Comparison of ENCODE assay signal across 14 cellular contexts in the genomic region with DNA sequence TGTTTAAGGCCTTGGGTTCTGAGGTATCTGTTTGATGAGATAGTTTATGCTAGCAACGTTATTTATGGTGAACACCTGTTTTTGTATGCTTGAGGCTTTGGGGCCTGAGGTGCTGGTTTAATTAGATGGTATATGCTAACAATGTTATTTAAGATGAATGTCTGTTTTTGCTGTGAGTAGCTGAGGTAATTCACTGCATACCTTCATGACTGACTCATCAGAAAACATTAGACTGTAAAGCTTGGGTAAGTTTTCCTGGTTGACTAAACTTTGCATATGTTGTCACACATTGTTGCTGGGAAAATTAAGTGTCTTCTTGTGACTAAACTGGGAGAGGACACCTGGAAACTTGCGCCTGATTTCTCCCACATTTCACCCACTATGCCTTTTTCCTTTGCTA.
DNase-seq lines count a peak whose midpoint lies in the region; ATAC-seq and TF ChIP-seq lines count a peak whose summit lies in the region.
"Had no signal": no experiment of that assay in that cellular context is flagged by ENCODE, and none has a peak within 500 bp of the region (broad histone marks: within the 10 kb centered on the region; RNA-seq: fewer than 3 reads in every experiment).

No MANE protein-coding gene starts in this region.

- H3K9me3 ChIP-seq in RWPE2 (ENCODE audit: severe bottlenecking), result no peaks in the 10 kb centered on the region
- H3K9me3 ChIP-seq: upper lobe of right lung had no signal

- CTCF ChIA-PET in WTC11 (lab: Charles Lee), result no interaction called here

- peaks cover 15% of the 10 kb centered on the region for H3K4me1 Mint-ChIP-seq in WTC11
- H3K4me1 Mint-ChIP-seq: memory B cell; stimulated activated memory B cell treated with anti-CD40 and anti-IgM and Interleukin-4, amounts not matched to agents 10 μg/mL and 1 μg/mL and 100 μg/mL, for 72 hours had no signal

- POLR2A ChIA-PET in WTC11 (lab: Charles Lee), result no interaction called here

- H3K4me3 Mint-ChIP-seq in WTC11, result no peak overlapping the region
- H3K4me3 Mint-ChIP-seq: memory B cell; stimulated activated memory B cell treated with anti-CD40 and anti-IgM and Interleukin-4, amounts not matched to agents 10 μg/mL and 1 μg/mL and 100 μg/mL, for 72 hours had no signal

- peak overlapping the region; percentile 29 for H3K27ac ChIP-seq in RWPE2 (ENCODE audit: poor library complexity, severe bottlenecking)
- H3K27ac ChIP-seq in foreskin keratinocyte, result no peak overlapping the region
- H3K27ac ChIP-seq: upper lobe of right lung had no signal

- DNase-seq in HPDE6-E6E7 (ENCODE audit: extremely low spot score), result peak; percentile 37
- no peak for DNase-seq in RWPE2 (ENCODE audit: low spot score)
- peak; percentile 79 to 91 for DNase-seq in foreskin keratinocyte
- peak; percentile 16 for DNase-seq in skeletal muscle cell (ENCODE audit: low read depth)
- no peak for DNase-seq in medulla oblongata (ENCODE audit: extremely low spot score)
- DNase-seq in COR-L47 (lab: John Stamatoyannopoulos, UW), result no peak
- DNase-seq in WTC11 (ENCODE audit: low spot score), result no peak
- DNase-seq: activated gamma-delta T cell, DMS153, GOT3, IMR-90, upper lobe of right lung had no signal

- peaks cover 24% of the 10 kb centered on the region for H3K36me3 Mint-ChIP-seq in WTC11
- H3K36me3 Mint-ChIP-seq: memory B cell; stimulated activated memory B cell treated with anti-CD40 and anti-IgM and Interleukin-4, amounts not matched to agents 10 μg/mL and 1 μg/mL and 100 μg/mL, for 72 hours had no signal

- peaks cover 34% of the 10 kb centered on the region for H3K9me3 Mint-ChIP-seq in WTC11

- H3K4me1 ChIP-seq in RWPE2 (ENCODE audit: insufficient read depth, poor library complexity, severe bottlenecking) (peaks cover 10% of the 10 kb centered on the region), foreskin keratinocyte (peaks cover 12% of the 10 kb centered on the region)
- H3K4me1 ChIP-seq: upper lobe of right lung had no signal

- no peak for TF ChIP-seq CTCF in RWPE2 (IDR thresholded peaks at IDR 0.05; ENCODE audit: poor library complexity, severe bottlenecking)
- TF ChIP-seq CTCF in foreskin keratinocyte (conservative IDR thresholded peaks at IDR 0.05), result no peak
- TF ChIP-seq CTCF in WTC11 (IDR thresholded peaks at IDR 0.05), result no peak

- H3K27ac Mint-ChIP-seq in WTC11, result no peak overlapping the region
- H3K27ac Mint-ChIP-seq: memory B cell; stimulated activated memory B cell treated with anti-CD40 and anti-IgM and Interleukin-4, amounts not matched to agents 10 μg/mL and 1 μg/mL and 100 μg/mL, for 72 hours had no signal

- H3K4me3 ChIP-seq in RWPE2 (ENCODE audit: severe bottlenecking), result no peak overlapping the region
- H3K4me3 ChIP-seq in skeletal muscle cell (ENCODE audit: low read depth, low read length), result no peak overlapping the region
- H3K4me3 ChIP-seq: upper lobe of right lung had no signal

- peak; percentile 98 for ATAC-seq in RWPE2 (ENCODE audit: low read depth)
- ATAC-seq in foreskin keratinocyte, result peak; percentile 97
- ATAC-seq in WTC11, result no peak
- ATAC-seq: stimulated activated memory B cell treated with anti-CD40 and anti-IgM and Interleukin-4, amounts not matched to agents 10 μg/mL and 1 μg/mL and 100 μg/mL, for 72 hours; upper lobe of right lung had no signal

- no peaks in the 10 kb centered on the region; the same call in 1 of the 2 replicates for H3K27me3 Mint-ChIP-seq in WTC11 (ENCODE audit: low read depth)
- H3K27me3 Mint-ChIP-seq: memory B cell; stimulated activated memory B cell treated with anti-CD40 and anti-IgM and Interleukin-4, amounts not matched to agents 10 μg/mL and 1 μg/mL and 100 μg/mL, for 72 hours had no signal

- no peaks in the 10 kb centered on the region for H3K36me3 ChIP-seq in RWPE2 (ENCODE audit: low read depth)
- H3K36me3 ChIP-seq: upper lobe of right lung had no signal

- H3K27me3 ChIP-seq in RWPE2 (ENCODE audit: insufficient read depth, poor library complexity, severe bottlenecking), result no peaks in the 10 kb centered on the region
- no peaks in the 10 kb centered on the region for H3K27me3 ChIP-seq in foreskin keratinocyte
- H3K27me3 ChIP-seq: upper lobe of right lung had no signal

TF ChIP-seq in WTC11, 78 proteins besides CTCF, POLR2A, EP300 and RAD21:
- TF ChIP-seq CDX4 (CRISPR knock-in tag; IDR thresholded peaks at IDR 0.05; ENCODE audit: borderline replicate concordance) (no peak), ZNF423 (CRISPR knock-in tag; IDR thresholded peaks at IDR 0.05) (no peak), ZNF263 (CRISPR knock-in tag; IDR thresholded peaks at IDR 0.05; ENCODE audit: low read depth) (no peak), TCF7 (CRISPR knock-in tag; IDR thresholded peaks at IDR 0.05; ENCODE audit: low read depth) (no peak), GTF2I (CRISPR knock-in tag; conservative IDR thresholded peaks at IDR 0.05) (no peak)
- TF ChIP-seq, protein P1, sequence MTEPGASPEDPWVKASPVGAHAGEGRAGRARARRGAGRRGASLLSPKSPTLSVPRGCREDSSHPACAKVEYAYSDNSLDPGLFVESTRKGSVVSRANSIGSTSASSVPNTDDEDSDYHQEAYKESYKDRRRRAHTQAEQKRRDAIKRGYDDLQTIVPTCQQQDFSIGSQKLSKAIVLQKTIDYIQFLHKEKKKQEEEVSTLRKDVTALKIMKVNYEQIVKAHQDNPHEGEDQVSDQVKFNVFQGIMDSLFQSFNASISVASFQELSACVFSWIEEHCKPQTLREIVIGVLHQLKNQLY (CRISPR knock-in tag; IDR thresholded peaks at IDR 0.05), result no peak
- TF ChIP-seq, protein P2, sequence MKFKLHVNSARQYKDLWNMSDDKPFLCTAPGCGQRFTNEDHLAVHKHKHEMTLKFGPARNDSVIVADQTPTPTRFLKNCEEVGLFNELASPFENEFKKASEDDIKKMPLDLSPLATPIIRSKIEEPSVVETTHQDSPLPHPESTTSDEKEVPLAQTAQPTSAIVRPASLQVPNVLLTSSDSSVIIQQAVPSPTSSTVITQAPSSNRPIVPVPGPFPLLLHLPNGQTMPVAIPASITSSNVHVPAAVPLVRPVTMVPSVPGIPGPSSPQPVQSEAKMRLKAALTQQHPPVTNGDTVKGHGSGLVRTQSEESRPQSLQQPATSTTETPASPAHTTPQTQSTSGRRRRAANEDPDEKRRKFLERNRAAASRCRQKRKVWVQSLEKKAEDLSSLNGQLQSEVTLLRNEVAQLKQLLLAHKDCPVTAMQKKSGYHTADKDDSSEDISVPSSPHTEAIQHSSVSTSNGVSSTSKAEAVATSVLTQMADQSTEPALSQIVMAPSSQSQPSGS (CRISPR knock-in tag; IDR thresholded peaks at IDR 0.05; ENCODE audit: borderline replicate concordance, low read depth), result no peak

Comparison
In these comparisons a context has a peak if more than half of its experiments do, and no peak if none do; other contexts are left out.
1. DNase-seq: peak in HPDE6-E6E7 (single experiment), foreskin keratinocyte (2 of 2) and skeletal muscle cell (single experiment); none in RWPE2 (single experiment), medulla oblongata (single experiment), COR-L47 (single experiment) and WTC11 (single experiment).